ENCODE assay signal across 16 cellular contexts in genomic region chr14:89447182-89447970, GRCh38. TPM values are rescaled to one million over a fixed set of nuclear protein-coding genes. Genes with fewer than 3 reads are reported as not detected.
A peak's percentile ranks its signal among the peaks of the same experiment; 100 is the strongest.
DNase-seq lines count a peak whose midpoint lies in the region; ATAC-seq and TF ChIP-seq lines count a peak whose summit lies in the region.
"Had no signal": no experiment of that assay in that cellular context is flagged by ENCODE, and none has a peak within 500 bp of the region (broad histone marks: within the 10 kb centered on the region; RNA-seq: fewer than 3 reads in every experiment).

No MANE protein-coding gene starts in this region.

- POLR2A ChIA-PET in CD8-positive, alpha-beta memory T cell (lab: Charles Lee): no interaction called here
- POLR2A ChIA-PET in activated B cell treated with CpG ODN at 0.5 μM for 24 hours (lab: Charles Lee): interaction anchor here (0.6 to 2.3 kb wide), 4 partner anchors 11 to 275 kb away, joined by 3 to 6 read pairs (median 4); no protein-coding TSS in a partner anchor
- POLR2A ChIA-PET in MCF 10A (lab: Yijun Ruan, JAX): no interaction called here

- no peak overlapping the region for H3K4me3 ChIP-seq in CD8-positive, alpha-beta memory T cell (ENCODE audit: low read length)
- H3K4me3 ChIP-seq in mesendoderm (ENCODE audit: low read length): no peak overlapping the region
- H3K4me3 ChIP-seq: body of pancreas, heart left ventricle, PC-9, skin epidermis had no signal

- no peak for TF ChIP-seq CTCF in activated B cell treated with CpG ODN at 0.5 μM for 24 hours (IDR thresholded peaks at IDR 0.05)
- TF ChIP-seq CTCF in MCF 10A (IDR thresholded peaks at IDR 0.05; ENCODE audit: unreplicated experiment): no peak

- H4K5ac ChIP-seq in mesendoderm (ENCODE audit: low read length): no peak overlapping the region

- ATAC-seq in activated B cell treated with CpG ODN at 0.5 μM for 24 hours (ENCODE audit: low read depth): peak; percentile 14
- ATAC-seq: body of pancreas, esophagus mucosa had no signal

- no peak overlapping the region for H2BK5ac ChIP-seq in mesendoderm (ENCODE audit: low read length)

- H3K4ac ChIP-seq in mesendoderm (ENCODE audit: low read depth, low read length): no peak overlapping the region

- peaks cover 45 to 74% (median 68%) of the 10 kb centered on the region in 3 donors for H3K4me1 Mint-ChIP-seq in CD8-positive, alpha-beta memory T cell
- H3K4me1 Mint-ChIP-seq in activated B cell treated with CpG ODN at 0.5 μM for 24 hours: peaks cover 67% of the 10 kb centered on the region
- peaks cover 15% of the 10 kb centered on the region for H3K4me1 Mint-ChIP-seq in MCF 10A (ENCODE audit: insufficient read depth, unreplicated experiment)

- no peaks in the 10 kb centered on the region for H3K36me3 ChIP-seq in CD8-positive, alpha-beta memory T cell (ENCODE audit: insufficient read depth, low read length)
- no peaks in the 10 kb centered on the region for H3K36me3 ChIP-seq in mesendoderm (ENCODE audit: control insufficient read depth, insufficient read depth, low read length)
- H3K36me3 ChIP-seq: heart left ventricle had no signal

- H3K79me1 ChIP-seq in mesendoderm (ENCODE audit: low read length): peaks cover 1% of the 10 kb centered on the region

- H2BK120ac ChIP-seq in mesendoderm (ENCODE audit: low read depth, low read length): no peak overlapping the region

- no peaks in the 10 kb centered on the region for H3K9me3 Mint-ChIP-seq in CD8-positive, alpha-beta memory T cell
- no peaks in the 10 kb centered on the region for H3K9me3 Mint-ChIP-seq in activated B cell treated with CpG ODN at 0.5 μM for 24 hours
- H3K9me3 Mint-ChIP-seq in MCF 10A (ENCODE audit: unreplicated experiment): no peaks in the 10 kb centered on the region

- peak overlapping the region; percentile 20 for H3K18ac ChIP-seq in mesendoderm (ENCODE audit: low read length)

- H3K27me3 ChIP-seq in CD8-positive, alpha-beta memory T cell (ENCODE audit: insufficient read depth, low read length, poor library complexity, severe bottlenecking): no peaks in the 10 kb centered on the region
- H3K27me3 ChIP-seq in mesendoderm (ENCODE audit: insufficient read depth, low read length, poor library complexity): no peaks in the 10 kb centered on the region
- H3K27me3 ChIP-seq: body of pancreas, heart left ventricle had no signal

- no peak overlapping the region for H3K27ac ChIP-seq in CD8-positive, alpha-beta memory T cell (ENCODE audit: low read depth, low read length)
- H3K27ac ChIP-seq in mesendoderm (ENCODE audit: low read depth, low read length) (no peak overlapping the region), substantia nigra (ENCODE audit: low read depth, low read length, poor library complexity, severe bottlenecking) (no peak overlapping the region)
- H3K27ac ChIP-seq: body of pancreas, C4-2B, PC-9 had no signal

- BruUV-seq in MCF 10A (replicated peaks; lab: Mats Ljungman, UMichigan): no TSS peak

- no peak overlapping the region for H3K4me2 ChIP-seq in mesendoderm (ENCODE audit: low read length)
- H3K4me2 ChIP-seq: PC-9 had no signal

- intact Hi-C loops in activated B cell treated with CpG ODN at 0.5 μM for 24 hours (cut with micrococcal nuclease): no loop called here
- intact Hi-C loops in MCF 10A (cut with micrococcal nuclease): no loop called here

- no peak overlapping the region for H2AK5ac ChIP-seq in mesendoderm (ENCODE audit: low read length)

- H4K8ac ChIP-seq in mesendoderm (ENCODE audit: low read depth, low read length): no peak overlapping the region

- no peak overlapping the region for H3K9ac ChIP-seq in mesendoderm (ENCODE audit: low read length)

- H3K56ac ChIP-seq in mesendoderm (ENCODE audit: low read length): no peak overlapping the region

- DNase-seq in CD1c-positive myeloid dendritic cell (ENCODE audit: extremely low spot score) (peak; percentile 63), activated B cell treated with CpG ODN at 0.5 μM for 24 hours (no peak), mesendoderm (no peak), substantia nigra (lab: John Stamatoyannopoulos, UW) (no peak), MCF 10A (ENCODE audit: unreplicated experiment) (no peak)
- DNase-seq in CD8-positive, alpha-beta memory T cell: peak in 1 of 5 donors; percentile 25
- no peak for DNase-seq in stimulated activated CD8-positive, alpha-beta memory T cell treated with anti-CD3 and anti-CD28 coated beads, Interleukin-4, amount 100 ng/mL, for 48 hours
- DNase-seq: body of pancreas, dermis blood vessel endothelial cell, heart left ventricle, midbrain, PC-9, SW 1271 had no signal

- no peak overlapping the region for H3K23ac ChIP-seq in mesendoderm (ENCODE audit: low read length)

- no peaks in the 10 kb centered on the region for H3K27me3 Mint-ChIP-seq in CD8-positive, alpha-beta memory T cell
- H3K27me3 Mint-ChIP-seq in activated B cell treated with CpG ODN at 0.5 μM for 24 hours (no peaks in the 10 kb centered on the region), MCF 10A (ENCODE audit: insufficient read depth, unreplicated experiment) (no peaks in the 10 kb centered on the region)

- H3K4me3 Mint-ChIP-seq in CD8-positive, alpha-beta memory T cell: peak overlapping the region in 1 of 7 donors; percentile 32
- H3K4me3 Mint-ChIP-seq in activated B cell treated with CpG ODN at 0.5 μM for 24 hours (peak overlapping the region; percentile 69), MCF 10A (ENCODE audit: unreplicated experiment) (no peak overlapping the region)

- H3K27ac Mint-ChIP-seq in CD8-positive, alpha-beta memory T cell: peak overlapping the region in 6 of 8 donors; percentile 38 to 85 (median 64)
- H3K27ac Mint-ChIP-seq in activated B cell treated with CpG ODN at 0.5 μM for 24 hours: peak overlapping the region; percentile 84
- no peak overlapping the region for H3K27ac Mint-ChIP-seq in MCF 10A (ENCODE audit: low read depth, unreplicated experiment)

- no peaks in the 10 kb centered on the region for H3K79me2 ChIP-seq in mesendoderm (ENCODE audit: control insufficient read depth, insufficient read depth, low read length)

- no CpG with 5 or more reads among the region's 14 CpGs for WGBS in mesendoderm (ENCODE audit: extremely low coverage, insufficient coverage, low lambda C conversion rate)

- peaks cover 5 to 25% (median 8%) of the 10 kb centered on the region in 3 donors for H3K36me3 Mint-ChIP-seq in CD8-positive, alpha-beta memory T cell
- H3K36me3 Mint-ChIP-seq in activated B cell treated with CpG ODN at 0.5 μM for 24 hours (ENCODE audit: low read depth) (no peaks in the 10 kb centered on the region), MCF 10A (ENCODE audit: insufficient read depth, unreplicated experiment) (no peaks in the 10 kb centered on the region)

- no peaks in the 10 kb centered on the region for H3K9me3 ChIP-seq in CD8-positive, alpha-beta memory T cell (ENCODE audit: low read length)
- H3K9me3 ChIP-seq: body of pancreas, heart left ventricle had no signal

- CTCF ChIA-PET in CD8-positive, alpha-beta memory T cell (lab: Charles Lee): interaction anchor here (0.7 kb wide), 1 partner anchor 210 kb away, joined by 3 read pairs; no protein-coding TSS in a partner anchor
- CTCF ChIA-PET in activated B cell treated with CpG ODN at 0.5 μM for 24 hours (lab: Charles Lee): no interaction called here
- CTCF ChIA-PET in MCF 10A (lab: Yijun Ruan, JAX): interaction anchor here (0.6 kb wide), 1 partner anchor 209 kb away, joined by 3 read pairs; no protein-coding TSS in a partner anchor

- H3K4me1 ChIP-seq in CD8-positive, alpha-beta memory T cell (ENCODE audit: insufficient read depth, low read length): peaks cover 43% of the 10 kb centered on the region
- H3K4me1 ChIP-seq in mesendoderm (ENCODE audit: control insufficient read depth, low read depth, low read length): peaks cover 11% of the 10 kb centered on the region
- H3K4me1 ChIP-seq: body of pancreas had no signal

- no peak overlapping the region for H2BK15ac ChIP-seq in mesendoderm (replicated peaks; ENCODE audit: low read depth)

RNA-seq across cellular contexts. Expression of gene FOXN3, which starts 30.3 kb away (rescaled TPM):
- total RNA-seq in CD8-positive, alpha-beta memory T cell: 10 to 100 TPM; 73.9 to 74.8 TPM
- 136 TPM for polyA plus RNA-seq in CD8-positive, alpha-beta memory T cell
- total RNA-seq in activated B cell treated with CpG ODN at 0.5 μM for 24 hours (88.2 and 106 TPM in 2 replicates), MCF 10A (2022) (25.8 and 27.1 TPM in 2 replicates)
- 45.2 TPM for polyA plus RNA-seq in mesendoderm (2013, experiment 1 of 2)
- polyA plus RNA-seq in mesendoderm (2013, experiment 2 of 2): 47.9 TPM
